Comparison of ENCODE assay signal across 21 cellular contexts in genomic region chr1:189659731-189660130, GRCh38.
"Had no signal": no experiment of that assay in that cellular context is flagged by ENCODE, and none has a peak within 500 bp of the region (broad histone marks: within the 10 kb centered on the region; RNA-seq: fewer than 3 reads in every experiment).

No MANE protein-coding gene starts in this region.

- H3K36me3 Mint-ChIP-seq: natural killer cell had no signal

- ATAC-seq: heart left ventricle; left lobe of liver; mucosa of descending colon; natural killer cell; stimulated activated naive CD8-positive, alpha-beta T cell treated with anti-CD3 and anti-CD28 coated beads, Interleukin-15, Interleukin-2, amounts not matched to agents 100 U/mL and 50 U/mL, for 24 hours had no signal

- FAIRE-seq: frontal cortex, islet of Langerhans had no signal

- H3K4me3 Mint-ChIP-seq: natural killer cell, neural crest cell had no signal

- H3K4me1 Mint-ChIP-seq: natural killer cell had no signal

- DNase-seq: colonic mucosa; dermis blood vessel endothelial cell; heart left ventricle; hippocampal formation; kidney glomerular epithelial cell; mucosa of descending colon; natural killer cell; posterior cingulate gyrus; sigmoid colon; stimulated activated CD4-positive, alpha-beta T cell treated with anti-CD3 and anti-CD28 coated beads, Interleukin-2, amount 100 ng/mL, for 24 hours; stimulated activated CD4-positive, alpha-beta T cell treated with anti-CD3 and anti-CD28 coated beads, Interleukin-4, amount 100 ng/mL, for 4 hours; stimulated activated naive CD8-positive, alpha-beta T cell treated with anti-CD3 and anti-CD28 coated beads, Interleukin-15, Interleukin-2, amounts not matched to agents 100 U/mL and 50 U/mL, for 24 hours; tibial artery; upper lobe of left lung had no signal

- H3K27ac ChIP-seq: colonic mucosa, heart left ventricle, right atrium auricular region, sigmoid colon, skin epidermis, tibial artery, upper lobe of left lung, vagina had no signal

- H3K27ac Mint-ChIP-seq: natural killer cell had no signal
